In the genomic region with DNA sequence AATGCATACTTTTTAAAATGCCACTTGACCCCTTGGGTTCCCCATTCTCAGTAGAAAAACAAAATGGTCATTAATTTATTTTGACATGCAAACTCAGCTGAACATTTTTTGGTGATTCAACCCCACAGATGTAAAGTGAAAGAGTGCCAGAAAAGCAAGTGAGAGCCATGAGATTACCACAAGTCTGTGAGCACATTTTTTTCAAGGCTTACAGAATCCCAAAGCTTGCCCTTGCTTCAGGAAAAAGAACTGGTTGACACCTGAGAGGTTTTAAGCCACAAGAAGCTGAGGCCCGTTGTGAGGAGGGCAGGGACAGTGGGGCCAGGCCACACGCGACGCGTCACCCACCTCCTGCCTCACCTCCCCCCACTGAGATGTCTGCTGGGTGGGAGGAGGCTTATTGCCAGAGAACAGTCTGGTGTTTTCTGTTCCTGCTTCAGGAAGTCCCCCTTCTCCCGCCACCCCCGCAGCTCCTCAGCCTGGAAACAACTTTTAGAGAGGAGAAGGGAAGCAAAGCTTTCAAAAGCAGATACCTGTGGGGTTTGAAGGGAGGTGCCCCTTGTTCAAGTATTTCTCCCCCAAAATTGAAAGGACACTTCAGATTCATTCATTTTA, we compare ENCODE assay signal across 9 cellular contexts.
DNase-seq lines count a peak whose midpoint lies in the region; ATAC-seq and TF ChIP-seq lines count a peak whose summit lies in the region.
"Had no signal": no experiment of that assay in that cellular context is flagged by ENCODE, and none has a peak within 500 bp of the region (broad histone marks: within the 10 kb centered on the region; RNA-seq: fewer than 3 reads in every experiment).

No MANE protein-coding gene starts in this region.

- no peaks in the 10 kb centered on the region for H3K27me3 ChIP-seq in Peyer's patch
- no peaks in the 10 kb centered on the region for H3K27me3 ChIP-seq in esophagus squamous epithelium
- H3K27me3 ChIP-seq in WERI-Rb-1 (ENCODE audit: insufficient read depth, low read depth, severe bottlenecking), result no peaks in the 10 kb centered on the region
- H3K27me3 ChIP-seq: BLaER1 had no signal

- H3K27ac ChIP-seq in Peyer's patch (peak overlapping the region; percentile 11 to 79 (median 65)), esophagus squamous epithelium (peak overlapping the region; percentile 62 to 87 (median 80)), WERI-Rb-1 (no peak overlapping the region; the same call in 1 of the 2 replicates)
- H3K27ac ChIP-seq: BLaER1 had no signal

- H3K36me3 ChIP-seq in Peyer's patch (no peaks in the 10 kb centered on the region), esophagus squamous epithelium (no peaks in the 10 kb centered on the region), WERI-Rb-1 (no peaks in the 10 kb centered on the region)
- H3K36me3 ChIP-seq: BLaER1 had no signal

- ATAC-seq in HG02763 (IDR thresholded peaks at IDR 0.05; ENCODE audit: unreplicated experiment), result peak; percentile 61

- no peak overlapping the region for H3K4me3 Mint-ChIP-seq in T-helper 2 cell treated with Interferon-gamma antibody and Interleukin-4, amounts not matched to agents 5 μg/mL and 100 μg/mL, for 36 hours

- H3K9me3 ChIP-seq in Peyer's patch (no peaks in the 10 kb centered on the region), esophagus squamous epithelium (no peaks in the 10 kb centered on the region), WERI-Rb-1 (ENCODE audit: severe bottlenecking) (no peaks in the 10 kb centered on the region)

- no peak overlapping the region for H3K27ac Mint-ChIP-seq in T-helper 2 cell treated with Interferon-gamma antibody and Interleukin-4, amounts not matched to agents 5 μg/mL and 100 μg/mL, for 36 hours

- H3K27me3 Mint-ChIP-seq in T-helper 2 cell treated with Interferon-gamma antibody and Interleukin-4, amounts not matched to agents 5 μg/mL and 100 μg/mL, for 36 hours (ENCODE audit: low read depth), result peaks cover 8% of the 10 kb centered on the region

- DNase-seq in T-helper 2 cell treated with Interferon-gamma antibody and Interleukin-4, amounts not matched to agents 5 μg/mL and 100 μg/mL, for 36 hours (ENCODE audit: low spot score), result peak; percentile 38
- no peak for DNase-seq in T-helper 2 cell
- DNase-seq in Peyer's patch, result no peak
- no peak for DNase-seq in esophagus squamous epithelium (lab: John Stamatoyannopoulos, UW)
- DNase-seq in posterior cingulate gyrus, result peak in 7 of 10 donors; percentile 19 to 83 (median 50)
- no peak for DNase-seq in HuH-7.5 (ENCODE audit: low spot score)
- DNase-seq in WERI-Rb-1, result no peak

- TF ChIP-seq POLR2A in Peyer's patch (IDR thresholded peaks at IDR 0.05), result no peak
- no peak for TF ChIP-seq POLR2A in esophagus squamous epithelium (IDR thresholded peaks at IDR 0.05)

- H3K4me1 ChIP-seq in Peyer's patch (no peaks in the 10 kb centered on the region), esophagus squamous epithelium (peaks cover 8 to 22% (median 14%) of the 10 kb centered on the region in 3 donors)
- H3K4me1 ChIP-seq: BLaER1 had no signal

- H3K36me3 Mint-ChIP-seq in T-helper 2 cell treated with Interferon-gamma antibody and Interleukin-4, amounts not matched to agents 5 μg/mL and 100 μg/mL, for 36 hours (ENCODE audit: low read depth), result no peaks in the 10 kb centered on the region

- 43% methylated on average over 7 of the region's 7 CpGs; no CpG with 5 or more reads in 1 of the 2 donors for WGBS in esophagus squamous epithelium, 2 donors

- H3K4me1 Mint-ChIP-seq in T-helper 2 cell treated with Interferon-gamma antibody and Interleukin-4, amounts not matched to agents 5 μg/mL and 100 μg/mL, for 36 hours (ENCODE audit: low read depth), result peaks cover 7% of the 10 kb centered on the region

- intact Hi-C loops in esophagus squamous epithelium (cut with DNase I) (no loop called here), posterior cingulate gyrus (cut with DNase I) (no loop called here)

- TF ChIP-seq CTCF in Peyer's patch (IDR thresholded peaks at IDR 0.05) (no peak), esophagus squamous epithelium (IDR thresholded peaks at IDR 0.05) (no peak), WERI-Rb-1 (IDR thresholded peaks at IDR 0.05; ENCODE audit: low read depth, low read length) (no peak)

- H3K9me3 Mint-ChIP-seq in T-helper 2 cell treated with Interferon-gamma antibody and Interleukin-4, amounts not matched to agents 5 μg/mL and 100 μg/mL, for 36 hours, result no peaks in the 10 kb centered on the region

- H3K4me3 ChIP-seq in Peyer's patch (no peak overlapping the region), esophagus squamous epithelium (no peak overlapping the region), WERI-Rb-1 (ENCODE audit: low read depth, low read length) (no peak overlapping the region)
- H3K4me3 ChIP-seq: BLaER1 had no signal

Comparison
In these comparisons a context has a peak if more than half of its experiments do, and no peak if none do; other contexts are left out.
1. DNase-seq: peak in T-helper 2 cell treated with Interferon-gamma antibody and Interleukin-4, amounts not matched to agents 5 μg/mL and 100 μg/mL, for 36 hours (single experiment) and posterior cingulate gyrus (7 of 10); none in T-helper 2 cell (0 of 5), Peyer's patch (0 of 3), esophagus squamous epithelium (single experiment), HuH-7.5 (single experiment) and WERI-Rb-1 (single experiment).